ENCODE assay signal across 15 cellular contexts in the genomic region with DNA sequence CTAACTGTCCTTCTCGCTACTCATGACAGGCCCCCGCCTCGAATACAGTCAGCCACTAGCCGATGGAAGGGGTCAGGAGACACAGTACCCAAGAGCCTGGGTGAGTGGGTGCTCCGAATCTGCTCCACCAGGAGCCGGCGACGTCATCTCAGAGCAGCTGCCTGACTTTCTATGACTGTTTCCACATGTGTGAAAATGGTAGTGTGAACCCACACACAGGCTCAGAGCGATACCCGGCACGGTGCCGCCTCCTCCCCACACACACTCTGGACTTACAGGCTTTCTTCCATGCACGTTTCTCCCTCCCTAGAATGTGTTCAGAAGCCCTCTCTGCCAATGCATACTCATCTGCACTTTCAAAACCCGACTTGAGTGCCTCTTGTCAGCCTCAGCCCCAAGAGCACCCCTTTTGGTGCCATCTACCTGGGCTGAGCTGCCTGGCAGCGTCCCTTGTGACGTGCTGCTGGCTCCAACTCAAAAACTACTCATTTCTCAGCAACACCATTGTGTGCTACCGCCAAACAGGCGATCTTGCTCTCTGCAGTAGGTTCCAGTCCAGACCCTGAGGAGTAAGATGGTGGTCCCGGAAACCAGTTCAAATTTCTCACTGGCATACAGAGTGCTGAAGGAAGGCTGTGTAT. TPM values are rescaled to one million over a fixed set of nuclear protein-coding genes. Genes with fewer than 3 reads are reported as not detected.
A peak's percentile ranks its signal among the peaks of the same experiment; 100 is the strongest.
DNase-seq lines count a peak whose midpoint lies in the region; ATAC-seq and TF ChIP-seq lines count a peak whose summit lies in the region.
"Had no signal": no experiment of that assay in that cellular context is flagged by ENCODE, and none has a peak within 500 bp of the region (broad histone marks: within the 10 kb centered on the region; RNA-seq: fewer than 3 reads in every experiment).

No MANE protein-coding gene starts in this region.

- H3K79me1 ChIP-seq in neuronal stem cell (ENCODE audit: low read depth, low read length) = peaks cover 11% of the 10 kb centered on the region

- peak; percentile 19 for ATAC-seq in stimulated activated naive CD8-positive, alpha-beta T cell treated with anti-CD3 and anti-CD28 coated beads, Interleukin-15, Interleukin-2, amounts not matched to agents 100 U/mL and 50 U/mL, for 24 hours
- no peak for ATAC-seq in stimulated activated naive CD8-positive, alpha-beta T cell treated with anti-CD3 and anti-CD28 coated beads, Interleukin-15, amount 100 ng/mL, for 72 hours
- peak; percentile 86 for ATAC-seq in upper lobe of right lung
- no peak for ATAC-seq in HG03039 (IDR thresholded peaks at IDR 0.05; ENCODE audit: unreplicated experiment)

- H3K4me2 ChIP-seq in neuronal stem cell (ENCODE audit: insufficient read depth, low read length, poor library complexity, severe bottlenecking) (no peak overlapping the region), SK-N-SH (no peak overlapping the region)

- H3K4me3 ChIP-seq in endodermal cell (ENCODE audit: low read length) = no peak overlapping the region
- peak overlapping the region in 1 of 2 donors; percentile 16 for H3K4me3 ChIP-seq in neuronal stem cell (ENCODE audit: low read length in 2 of 2)
- H3K4me3 ChIP-seq in upper lobe of right lung = no peak overlapping the region
- no peak overlapping the region for H3K4me3 ChIP-seq in SK-N-SH (ENCODE audit: low read depth in 2 of 2, low read length in 1 of 2)
- H3K4me3 ChIP-seq: transverse colon had no signal

- H2BK15ac ChIP-seq in neuronal stem cell (ENCODE audit: low read length) = no peak overlapping the region

- H3K9ac ChIP-seq in endodermal cell (ENCODE audit: extremely low read depth, low read length, poor library complexity, severe bottlenecking) (no peak overlapping the region), neuronal stem cell (ENCODE audit: low read depth, low read length, poor library complexity) (no peak overlapping the region), SK-N-SH (no peak overlapping the region)

- H3K27me3 Mint-ChIP-seq in stimulated activated naive CD8-positive, alpha-beta T cell treated with anti-CD3 and anti-CD28 coated beads, Interleukin-15, amount 100 ng/mL, for 72 hours = no peaks in the 10 kb centered on the region
- no peaks in the 10 kb centered on the region for H3K27me3 Mint-ChIP-seq in endodermal cell (ENCODE audit: insufficient read depth)
- H3K27me3 Mint-ChIP-seq: activated T-cell treated with anti-CD3 and anti-CD28 coated beads, Interleukin-2, amount 50 U/mL, for 24 hours had no signal

- H4K20me1 ChIP-seq in SK-N-SH (ENCODE audit: insufficient read depth) = peaks cover 100% of the 10 kb centered on the region

- peaks cover 100% of the 10 kb centered on the region for H3K79me2 ChIP-seq in SK-N-SH (ENCODE audit: insufficient read depth)

- no peaks in the 10 kb centered on the region for H3K9me2 ChIP-seq in SK-N-SH

- H3F3A ChIP-seq in SK-N-SH (replicated peaks; ENCODE audit: insufficient read depth) = peaks cover 4% of the 10 kb centered on the region

- H3K27ac Mint-ChIP-seq in stimulated activated naive CD8-positive, alpha-beta T cell treated with anti-CD3 and anti-CD28 coated beads, Interleukin-15, amount 100 ng/mL, for 72 hours = no peak overlapping the region
- peak overlapping the region; percentile 91 for H3K27ac Mint-ChIP-seq in endodermal cell
- H3K27ac Mint-ChIP-seq: activated T-cell treated with anti-CD3 and anti-CD28 coated beads, Interleukin-2, amount 50 U/mL, for 24 hours had no signal

- intact Hi-C loops in upper lobe of right lung (cut with DNase I) = no loop called here

- H3K36me3 ChIP-seq in endodermal cell (ENCODE audit: control insufficient read depth, insufficient read depth, low read length) = no peaks in the 10 kb centered on the region
- peaks cover 0 to 47% of the 10 kb centered on the region in 2 donors for H3K36me3 ChIP-seq in neuronal stem cell (replicated peaks in 1 of 2; ENCODE audit: control insufficient read depth in 2 of 2, insufficient read depth in 2 of 2, low read length in 2 of 2)
- H3K36me3 ChIP-seq in upper lobe of right lung = no peaks in the 10 kb centered on the region
- H3K36me3 ChIP-seq in SK-N-SH (replicated peaks in 1 of 2; ENCODE audit: control insufficient read depth in 1 of 2, insufficient read depth in 2 of 2, low read length in 1 of 2) = peaks cover 2 to 4% of the 10 kb centered on the region in 2 experiments
- H3K36me3 ChIP-seq: transverse colon had no signal

- TF ChIP-seq CTCF in endodermal cell (conservative IDR thresholded peaks at IDR 0.05) = no peak
- no peak for TF ChIP-seq CTCF in upper lobe of right lung (IDR thresholded peaks at IDR 0.05)
- no peak for TF ChIP-seq CTCF in SK-N-SH (IDR thresholded peaks at IDR 0.05)

- no peak for TF ChIP-seq RAD21 in SK-N-SH (IDR thresholded peaks at IDR 0.05; ENCODE audit: low read length)

- peaks cover 84% of the 10 kb centered on the region for H3K4me1 Mint-ChIP-seq in stimulated activated naive CD8-positive, alpha-beta T cell treated with anti-CD3 and anti-CD28 coated beads, Interleukin-15, amount 100 ng/mL, for 72 hours
- peaks cover 63% of the 10 kb centered on the region for H3K4me1 Mint-ChIP-seq in endodermal cell

- H3K4me1 ChIP-seq in endodermal cell (ENCODE audit: control insufficient read depth, insufficient read depth, low read length) (peaks cover 29% of the 10 kb centered on the region), neuronal stem cell (ENCODE audit: control insufficient read depth in 2 of 2, insufficient read depth in 1 of 2, low read depth in 1 of 2, low read length in 2 of 2) (peaks cover 14 to 40% of the 10 kb centered on the region in 2 donors), upper lobe of right lung (peaks cover 43% of the 10 kb centered on the region), SK-N-SH (ENCODE audit: control insufficient read depth in 1 of 2, insufficient read depth in 2 of 2, low read depth in 1 of 2, low read length in 1 of 2) (peaks cover 9 to 58% of the 10 kb centered on the region in 2 experiments; a peak in 2 of 4 replicates)

- H3K4me3 Mint-ChIP-seq in stimulated activated naive CD8-positive, alpha-beta T cell treated with anti-CD3 and anti-CD28 coated beads, Interleukin-15, amount 100 ng/mL, for 72 hours = no peak overlapping the region
- no peak overlapping the region for H3K4me3 Mint-ChIP-seq in endodermal cell
- H3K4me3 Mint-ChIP-seq: activated T-cell treated with anti-CD3 and anti-CD28 coated beads, Interleukin-2, amount 50 U/mL, for 24 hours had no signal

- H2BK12ac ChIP-seq in neuronal stem cell (ENCODE audit: low read length) = no peak overlapping the region

- TF ChIP-seq EP300 in SK-N-SH (IDR thresholded peaks at IDR 0.05; ENCODE audit: borderline replicate concordance in 1 of 2, low read depth in 1 of 2, low read length in 1 of 2) = no peak

- CTCF ChIA-PET in SK-N-SH (lab: Yijun Ruan, JAX) = interaction anchor here (0.6 to 1.3 kb wide), 3 partner anchors 10 to 38 kb away, joined by 3 to 4 read pairs (median 3); no protein-coding TSS in a partner anchor

- no peaks in the 10 kb centered on the region for H3K9me3 Mint-ChIP-seq in stimulated activated naive CD8-positive, alpha-beta T cell treated with anti-CD3 and anti-CD28 coated beads, Interleukin-15, amount 100 ng/mL, for 72 hours
- no peaks in the 10 kb centered on the region for H3K9me3 Mint-ChIP-seq in endodermal cell
- H3K9me3 Mint-ChIP-seq: activated T-cell treated with anti-CD3 and anti-CD28 coated beads, Interleukin-2, amount 50 U/mL, for 24 hours had no signal

- peak overlapping the region; percentile 25 for H3K18ac ChIP-seq in neuronal stem cell (ENCODE audit: low read length)

- no peak overlapping the region for H3K27ac ChIP-seq in endodermal cell (ENCODE audit: low read depth, low read length)
- H3K27ac ChIP-seq in neuronal stem cell (replicated peaks; ENCODE audit: low read length) = no peak overlapping the region
- H3K27ac ChIP-seq in upper lobe of right lung = no peak overlapping the region
- no peak overlapping the region; a peak in 1 of 4 replicates for H3K27ac ChIP-seq in SK-N-SH (ENCODE audit: low read depth in 2 of 2, low read length in 1 of 2)
- H3K27ac ChIP-seq: transverse colon had no signal

- WGBS in endodermal cell (ENCODE audit: insufficient coverage in 1 of 2, insufficient read length in 1 of 2), 2 experiments = 95 to 96% methylated on average over 15 to 19 of the region's 19 CpGs
- whole genome bisulfite sequencing in neuronal stem cell (ENCODE audit: extremely low coverage in 2 of 2, insufficient read length in 2 of 2, insufficient replicate concordance in 1 of 2), 2 donors = no CpG with 5 or more reads among the region's 19 CpGs
- 94% methylated on average over 14 of the region's 19 CpGs for WGBS in SK-N-SH (ENCODE audit: low lambda C conversion rate)

- no peak overlapping the region for H2BK5ac ChIP-seq in neuronal stem cell (ENCODE audit: low read length)

- no peak overlapping the region for H3K23ac ChIP-seq in neuronal stem cell (ENCODE audit: low read depth, low read length, poor library complexity)

- no peak overlapping the region for H4K91ac ChIP-seq in neuronal stem cell (ENCODE audit: low read depth, low read length, poor library complexity)

- POLR2A ChIA-PET in SK-N-SH (lab: Yijun Ruan, JAX) = interaction anchor here (1.4 kb wide), 1 partner anchor 19 kb away, joined by 3 read pairs; no protein-coding TSS in a partner anchor

- H3K9me3 ChIP-seq in endodermal cell (ENCODE audit: control insufficient read depth, low read length) (no peaks in the 10 kb centered on the region), neuronal stem cell (replicated peaks in 1 of 2; ENCODE audit: control insufficient read depth in 2 of 2, insufficient read depth in 1 of 2, low read depth in 1 of 2, low read length in 2 of 2) (no peaks in the 10 kb centered on the region), upper lobe of right lung (no peaks in the 10 kb centered on the region), SK-N-SH (no peaks in the 10 kb centered on the region)
- H3K9me3 ChIP-seq: transverse colon had no signal

- no peak overlapping the region for H2BK120ac ChIP-seq in neuronal stem cell (ENCODE audit: low read depth, low read length)

- H2AK5ac ChIP-seq in neuronal stem cell (ENCODE audit: low read depth, low read length) = no peak overlapping the region

- no peaks in the 10 kb centered on the region for H3K27me3 ChIP-seq in endodermal cell (ENCODE audit: control insufficient read depth, insufficient read depth, low read length, poor library complexity, severe bottlenecking)
- no peaks in the 10 kb centered on the region for H3K27me3 ChIP-seq in neuronal stem cell (ENCODE audit: control insufficient read depth in 3 of 3, insufficient read depth in 3 of 3, low read depth in 1 of 3, low read length in 3 of 3)
- H3K27me3 ChIP-seq in upper lobe of right lung = no peaks in the 10 kb centered on the region
- H3K27me3 ChIP-seq in SK-N-SH (ENCODE audit: insufficient read depth) = no peaks in the 10 kb centered on the region
- H3K27me3 ChIP-seq: transverse colon had no signal

- no peak overlapping the region for H2AFZ ChIP-seq in neuronal stem cell (ENCODE audit: low read length)
- no peak overlapping the region for H2AFZ ChIP-seq in SK-N-SH (ENCODE audit: low read depth)

- peaks cover 5% of the 10 kb centered on the region for H3K36me3 Mint-ChIP-seq in endodermal cell (ENCODE audit: low read depth)

- H3K4ac ChIP-seq in neuronal stem cell (ENCODE audit: low read length) = no peak overlapping the region

- no peak overlapping the region for H3K14ac ChIP-seq in neuronal stem cell (ENCODE audit: low read length)

- H4K8ac ChIP-seq in neuronal stem cell (ENCODE audit: low read depth, low read length) = no peak overlapping the region

- no peak for DNase-seq in stimulated activated naive CD8-positive, alpha-beta T cell treated with anti-CD3 and anti-CD28 coated beads, Interleukin-15, Interleukin-2, amounts not matched to agents 100 U/mL and 50 U/mL, for 24 hours
- no peak for DNase-seq in stimulated activated naive CD8-positive, alpha-beta T cell treated with anti-CD3 and anti-CD28 coated beads, Interleukin-15, amount 100 ng/mL, for 72 hours
- DNase-seq in endodermal cell (no peak), neuronal stem cell (ENCODE audit: low spot score) (no peak), upper lobe of right lung (peak; percentile 75), HuH-7.5 (ENCODE audit: low spot score) (no peak), SK-N-SH (no peak)
- DNase-seq: activated CD4-positive, alpha-beta T cell treated with anti-CD3 and anti-CD28 coated beads for 48 hours; activated T-cell treated with anti-CD3 and anti-CD28 coated beads, Interleukin-2, amount 50 U/mL, for 24 hours; cerebellar nuclear complex; NCI-H2081 treated with DMSO at 0.1 percent for 48 hours; SHP77 treated with DMSO at 0.1 percent for 48 hours; stimulated activated CD4-positive, alpha-beta T cell treated with anti-CD3 and anti-CD28 coated beads, Interleukin-2, amount 100 ng/mL, for 24 hours; transverse colon had no signal

RNA-seq across cellular contexts. Expression of a gene that starts 29.7 kb away (rescaled TPM):
- 10 to 100 TPM; 47.5 to 49.7 TPM for total RNA-seq in endodermal cell
- 77.0 TPM for polyA plus RNA-seq in endodermal cell (2013, experiment 1 of 2)
- polyA plus RNA-seq in endodermal cell (2013, experiment 2 of 2) = 77.0 TPM
- 67.7 TPM for polyA plus RNA-seq in neuronal stem cell (2013, experiment 1 of 2)
- polyA plus RNA-seq in neuronal stem cell (2013, experiment 2 of 2) = 69.5 TPM
- 57.5 TPM for total RNA-seq in upper lobe of right lung
- 48.9 and 52.1 TPM in 2 replicates for polyA plus RNA-seq in SK-N-SH (2012; rRNA removed)
- polyA plus RNA-seq in SK-N-SH (2012; cell fraction: cytosol; rRNA removed) = 40.5 and 45.5 TPM in 2 replicates
- 60.2 and 71.7 TPM in 2 replicates for polyA plus RNA-seq in SK-N-SH (2012; cell fraction: nucleus; rRNA removed)

Comparison
In these comparisons a context has a peak if more than half of its experiments do, and no peak if none do; other contexts are left out.
1. ATAC-seq: peak in stimulated activated naive CD8-positive, alpha-beta T cell treated with anti-CD3 and anti-CD28 coated beads, Interleukin-15, Interleukin-2, amounts not matched to agents 100 U/mL and 50 U/mL, for 24 hours (single experiment) and upper lobe of right lung (single experiment); none in stimulated activated naive CD8-positive, alpha-beta T cell treated with anti-CD3 and anti-CD28 coated beads, Interleukin-15, amount 100 ng/mL, for 72 hours (single experiment) and HG03039 (single experiment).